ENCODE assay signal across 7 cellular contexts in genomic region chr20:53654932-53655674, GRCh38.
A peak's percentile ranks its signal among the peaks of the same experiment; 100 is the strongest.
DNase-seq lines count a peak whose midpoint lies in the region; ATAC-seq, FAIRE-seq and TF ChIP-seq lines count a peak whose summit lies in the region.

No MANE protein-coding gene starts in this region.

- peak overlapping the region; percentile 94 for H3K4me2 ChIP-seq in keratinocyte (ENCODE audit: control insufficient read depth, extremely low read depth, insufficient read depth, low read depth, low read length)

- in situ Hi-C loops in KBM-7 (cut with MboI; ENCODE audit: low pct_unique_long_range_greater_than_20kb, low sequenced_read_pairs), result no loop called here

- TF ChIP-seq POLR2A in stomach (IDR thresholded peaks at IDR 0.05), result no peak

- no peaks in the 10 kb centered on the region for H3K36me3 ChIP-seq in keratinocyte (ENCODE audit: control insufficient read depth in 2 of 2, extremely low read depth in 1 of 2, insufficient read depth in 2 of 2, low read length in 2 of 2)
- H3K36me3 ChIP-seq in stomach, result no peaks in the 10 kb centered on the region

- no peaks in the 10 kb centered on the region for H4K20me1 ChIP-seq in keratinocyte (ENCODE audit: control insufficient read depth, extremely low read depth, insufficient read depth, low read length)

- no peak for FAIRE-seq in keratinocyte (lab: Jason Lieb, UNC)

- H3K4me3 ChIP-seq in keratinocyte (ENCODE audit: control insufficient read depth in 2 of 3, extremely low read depth in 1 of 3, insufficient read depth in 2 of 3, low read depth in 1 of 3, low read length in 3 of 3) (peak overlapping the region in 2 of 3 experiments; percentile 62), stomach (peak overlapping the region in 1 of 4 donors; percentile 23)

- dilution Hi-C loops in keratinocyte (cut with MboI; ENCODE audit: extremely low pct_ligation_motif_present, low sequenced_read_pairs), result no loop called here

- H3K9me3 ChIP-seq in keratinocyte (ENCODE audit: control insufficient read depth, low read depth, low read length), result no peaks in the 10 kb centered on the region
- no peaks in the 10 kb centered on the region for H3K9me3 ChIP-seq in stomach

- TF ChIP-seq CTCF in keratinocyte (optimal IDR thresholded peaks at IDR 0.05 in 1 of 3, IDR thresholded peaks at IDR 0.05 in 1 of 3, conservative IDR thresholded peaks at IDR 0.05 in 1 of 3; ENCODE audit: extremely low read depth in 1 of 3, insufficient read depth in 2 of 3, low read length in 3 of 3) (no peak), stomach (IDR thresholded peaks at IDR 0.05) (no peak)

- peak overlapping the region; percentile 96 for H2AFZ ChIP-seq in keratinocyte (ENCODE audit: control insufficient read depth, low read length)

- no peaks in the 10 kb centered on the region for H3K79me2 ChIP-seq in keratinocyte (ENCODE audit: control insufficient read depth, insufficient read depth, low read length)

- intact Hi-C loops in stomach (cut with DNase I; ENCODE audit: low total_unique reads), result no loop called here

- peak overlapping the region; percentile 88 for H3K27ac ChIP-seq in keratinocyte (ENCODE audit: control insufficient read depth, insufficient read depth, low read length)
- peak overlapping the region; percentile 54 to 86 (median 78) for H3K27ac ChIP-seq in stomach

- H3K9me1 ChIP-seq in keratinocyte (ENCODE audit: control insufficient read depth, extremely low read depth, insufficient read depth, low read length), result no peaks in the 10 kb centered on the region

- no peak for TF ChIP-seq EP300 in stomach (IDR thresholded peaks at IDR 0.05)

- no peak for ATAC-seq in GM19467 (IDR thresholded peaks at IDR 0.05; ENCODE audit: unreplicated experiment)
- no peak for ATAC-seq in GM19324 (IDR thresholded peaks at IDR 0.05; ENCODE audit: low FRiP score, unreplicated experiment)

- H3K27me3 ChIP-seq in keratinocyte (ENCODE audit: control insufficient read depth, extremely low read depth, insufficient read depth, low read length), result no peaks in the 10 kb centered on the region
- H3K27me3 ChIP-seq in stomach, result no peaks in the 10 kb centered on the region

- peaks cover 53% of the 10 kb centered on the region for H3K4me1 ChIP-seq in keratinocyte (ENCODE audit: control insufficient read depth, extremely low read depth, insufficient read depth, low read length)
- peaks cover 31 to 59% (median 44%) of the 10 kb centered on the region in 4 donors for H3K4me1 ChIP-seq in stomach

- peak overlapping the region; percentile 80 for H3K9ac ChIP-seq in keratinocyte (ENCODE audit: control insufficient read depth, extremely low read depth, insufficient read depth, low read length)

- 32 to 53% (median 43%) methylated on average over 13 of the region's 13 CpGs for WGBS in stomach, 5 donors

- DNase-seq in KBM-7 (peak; percentile 69), UCSD-AML1 (lab: John Stamatoyannopoulos, UW; ENCODE audit: unreplicated experiment) (peak; percentile 25), keratinocyte (ENCODE audit: low read depth, low spot score) (no peak), stomach (peak; percentile 51), NCI-H82 (lab: John Stamatoyannopoulos, UW) (no peak)

Comparison
In these comparisons a context has a peak if more than half of its experiments do, and no peak if none do; other contexts are left out.
1. DNase-seq: peak in KBM-7 (single experiment), UCSD-AML1 (single experiment) and stomach (single experiment); none in keratinocyte (single experiment) and NCI-H82 (single experiment).